12 cellular contexts compared by ENCODE assay signal in the genomic region with DNA sequence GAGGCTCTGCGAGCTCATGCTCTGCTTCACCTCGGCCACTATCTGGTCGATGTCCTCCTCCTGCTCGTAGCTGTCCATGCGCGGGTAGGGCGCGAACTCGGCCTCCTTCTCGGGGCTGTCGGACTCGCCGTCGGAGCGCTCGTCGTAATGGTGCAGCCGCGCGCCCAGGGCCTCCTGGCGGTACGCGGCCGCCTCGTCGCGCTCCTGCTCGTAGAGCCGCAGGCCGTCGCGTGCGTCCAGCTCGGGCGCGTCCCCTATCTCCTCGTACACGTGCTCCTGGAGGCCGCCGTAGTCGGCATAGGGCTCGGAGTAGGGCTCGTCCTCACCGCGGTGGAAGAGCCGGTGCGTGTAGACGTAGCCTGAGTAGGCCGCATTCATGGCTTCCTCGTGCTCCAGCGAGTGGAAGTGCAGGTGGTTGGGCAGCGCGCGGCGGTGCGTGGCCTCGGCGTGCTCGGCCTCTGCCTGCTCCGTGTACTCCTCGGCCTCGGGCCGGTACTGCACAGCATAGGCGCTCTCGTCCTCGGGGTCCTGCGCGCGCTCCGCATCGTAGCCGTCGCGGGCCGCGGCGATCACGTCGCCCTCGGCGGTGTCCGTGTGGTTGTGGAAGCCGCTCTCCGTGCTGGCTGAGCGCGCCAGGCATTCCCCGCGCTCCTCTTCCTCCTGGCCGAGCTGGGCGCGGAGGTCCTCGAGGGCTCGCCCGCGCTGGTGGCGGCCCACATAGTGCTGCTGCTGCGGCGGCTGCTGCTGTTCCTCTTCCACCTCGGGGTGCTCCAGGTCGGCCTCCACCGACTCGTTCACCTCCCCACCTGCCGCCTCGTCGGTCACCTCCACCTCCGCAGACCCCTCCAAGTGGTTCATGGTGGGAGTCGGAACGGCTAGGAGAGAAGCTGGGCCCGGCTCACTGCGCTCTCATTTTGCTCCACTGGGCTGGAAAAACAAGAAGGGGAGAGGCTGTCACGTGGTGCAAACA.
A peak's percentile ranks its signal among the peaks of the same experiment; 100 is the strongest.
DNase-seq lines count a peak whose midpoint lies in the region; ATAC-seq, FAIRE-seq and TF ChIP-seq lines count a peak whose summit lies in the region.
"Had no signal": no experiment of that assay in that cellular context is flagged by ENCODE, and none has a peak within 500 bp of the region (broad histone marks: within the 10 kb centered on the region; RNA-seq: fewer than 3 reads in every experiment).

No MANE protein-coding gene starts in this region.

- no peaks in the 10 kb centered on the region for H3K9me3 ChIP-seq in K562 (replicated peaks; ENCODE audit: control insufficient read depth, insufficient read depth, low read depth, low read length)

- peaks cover 7% of the 10 kb centered on the region for H3K9me3 Mint-ChIP-seq in neural crest cell
- no peaks in the 10 kb centered on the region for H3K9me3 Mint-ChIP-seq in WTC11
- H3K9me3 Mint-ChIP-seq: H9 had no signal

- no peaks in the 10 kb centered on the region for H4K20me1 ChIP-seq in K562 (replicated peaks; ENCODE audit: control insufficient read depth, insufficient read depth, low read length)
- H4K20me1 ChIP-seq: BLaER1 treated with 17β-estradiol and CSF1 and Interleukin-3, amounts not matched to agents 10 nM and 100 nM had no signal

- H3K36me3 Mint-ChIP-seq in neural crest cell (ENCODE audit: low read depth) = peaks cover 16% of the 10 kb centered on the region
- no peaks in the 10 kb centered on the region for H3K36me3 Mint-ChIP-seq in WTC11
- H3K36me3 Mint-ChIP-seq: CD4-positive, CD25-positive, alpha-beta regulatory T cell had no signal

- DNase-seq in activated gamma-delta T cell (lab: John Stamatoyannopoulos, UW) (peak; percentile 11), activated gamma-delta T cell treated with Interleukin-2 at 50 U/mL for 16 hours (no peak), K562 (ENCODE audit: extremely low read depth in 1 of 4, low spot score in 3 of 4) (no peak), neural crest cell (ENCODE audit: low read depth, low spot score) (no peak), occipital lobe (lab: John Stamatoyannopoulos, UW) (no peak), WTC11 (ENCODE audit: low spot score) (no peak)
- no peak for DNase-seq in stimulated activated CD4-positive, alpha-beta T cell treated with anti-CD3 and anti-CD28 coated beads, Interleukin-2, amount 100 ng/mL, for 48 hours
- DNase-seq: CD4-positive, CD25-positive, alpha-beta regulatory T cell; DMS 273 treated with DMSO at 0.1 percent for 48 hours; H9 had no signal

- in situ Hi-C loops in K562 (cut with MboI) = no loop called here

- ATAC-seq in K562 (no peak), WTC11 (no peak)

- CTCF ChIA-PET in K562 (lab: Yijun Ruan, JAX; ENCODE audit: low intra/inter-chr PET ratio) = no interaction called here
- CTCF ChIA-PET in WTC11 (lab: Charles Lee) = no interaction called here

- intact Hi-C loops in K562 (cut with micrococcal nuclease) = no loop called here

- peaks cover 33% of the 10 kb centered on the region for H3K4me1 Mint-ChIP-seq in neural crest cell
- H3K4me1 Mint-ChIP-seq in WTC11 = peaks cover 11% of the 10 kb centered on the region
- H3K4me1 Mint-ChIP-seq: CD4-positive, CD25-positive, alpha-beta regulatory T cell had no signal

- no peak for TF ChIP-seq POLR2A in K562 (conservative IDR thresholded peaks at IDR 0.05)

- no peak for TF ChIP-seq RAD21 in K562 (CRISPR knock-in tag; conservative IDR thresholded peaks at IDR 0.05 in 1 of 2, IDR thresholded peaks at IDR 0.05 in 1 of 2)

- WGBS in K562 (ENCODE audit: insufficient coverage, low coverage, missing lambda C conversion rate) = 28% methylated on average over 23 of the region's 111 CpGs

- H3K9me1 ChIP-seq in K562 (ENCODE audit: control insufficient read depth, insufficient read depth, low read length) = no peaks in the 10 kb centered on the region

- H2AFZ ChIP-seq in K562 (ENCODE audit: low read depth, low read length) = no peak overlapping the region

- H3K9ac ChIP-seq in K562 (ENCODE audit: insufficient read depth in 1 of 2, low read depth in 2 of 2, low read length in 2 of 2) = no peak overlapping the region
- H3K9ac ChIP-seq: BLaER1 treated with 17β-estradiol and CSF1 and Interleukin-3, amounts not matched to agents 10 nM and 100 nM had no signal

- H3K4me2 ChIP-seq in K562 (ENCODE audit: insufficient read depth, low read length) = no peak overlapping the region
- H3K4me2 ChIP-seq: BLaER1 treated with 17β-estradiol and CSF1 and Interleukin-3, amounts not matched to agents 10 nM and 100 nM had no signal

- no peak overlapping the region for H3K27ac ChIP-seq in K562 (ENCODE audit: extremely low read depth, low read depth, low read length)
- H3K27ac ChIP-seq: 22Rv1; BLaER1 treated with 17β-estradiol and CSF1 and Interleukin-3, amounts not matched to agents 10 nM and 100 nM had no signal

- H3K79me2 ChIP-seq in K562 (ENCODE audit: control insufficient read depth, insufficient read depth, low read length) = no peaks in the 10 kb centered on the region

- no peak for TF ChIP-seq EP300 in K562 (IDR thresholded peaks at IDR 0.05; ENCODE audit: low read length)

- BruUV-seq in K562 (replicated peaks; lab: Mats Ljungman, UMichigan) = no TSS peak

- H3K4me3 ChIP-seq in K562 = no peak overlapping the region

- H3K36me3 ChIP-seq in K562 (ENCODE audit: control insufficient read depth, insufficient read depth, low read length) = no peaks in the 10 kb centered on the region

- TF ChIP-seq CTCF in K562 (IDR thresholded peaks at IDR 0.05 in 2 of 3, conservative IDR thresholded peaks at IDR 0.05 in 1 of 3; ENCODE audit: insufficient read depth in 2 of 3, low read depth in 1 of 3, low read length in 3 of 3) (no peak), neural crest cell (conservative IDR thresholded peaks at IDR 0.05) (no peak), WTC11 (IDR thresholded peaks at IDR 0.05) (no peak)

- H3K27me3 Mint-ChIP-seq in neural crest cell (ENCODE audit: low read depth) (no peaks in the 10 kb centered on the region), WTC11 (ENCODE audit: low read depth) (no peaks in the 10 kb centered on the region)
- H3K27me3 Mint-ChIP-seq: CD4-positive, CD25-positive, alpha-beta regulatory T cell had no signal

- H3K27ac Mint-ChIP-seq in neural crest cell (ENCODE audit: unreplicated experiment) (peak overlapping the region; percentile 44), WTC11 (no peak overlapping the region)
- H3K27ac Mint-ChIP-seq: CD4-positive, CD25-positive, alpha-beta regulatory T cell; H9 had no signal

- H3K4me1 ChIP-seq in K562 (replicated peaks in 1 of 2; ENCODE audit: control insufficient read depth in 2 of 2, insufficient read depth in 2 of 2, low read length in 2 of 2) = no peaks in the 10 kb centered on the region

- no peak for FAIRE-seq in K562 (lab: Jason Lieb, UNC)

- H3K27me3 ChIP-seq in K562 (ENCODE audit: control insufficient read depth in 2 of 2, insufficient read depth in 2 of 2, low read length in 2 of 2) = peaks cover 0 to 14% of the 10 kb centered on the region in 2 experiments; a peak in 2 of 5 replicates
- H3K27me3 ChIP-seq: BLaER1 treated with 17β-estradiol and CSF1 and Interleukin-3, amounts not matched to agents 10 nM and 100 nM had no signal

- POLR2A ChIA-PET in K562 (lab: Yijun Ruan, JAX) = no interaction called here
- POLR2A ChIA-PET in WTC11 (lab: Charles Lee) = no interaction called here

- no peak overlapping the region for H3K4me3 Mint-ChIP-seq in neural crest cell
- H3K4me3 Mint-ChIP-seq in WTC11 = no peak overlapping the region
- H3K4me3 Mint-ChIP-seq: CD4-positive, CD25-positive, alpha-beta regulatory T cell; H9 had no signal

TF ChIP-seq in K562, 482 proteins besides CTCF, POLR2A, EP300 and RAD21 (continues in another document):
- no peak for TF ChIP-seq ZNF512 (tag; IDR thresholded peaks at IDR 0.05)

TF ChIP-seq in WTC11, 78 proteins besides CTCF, POLR2A, EP300 and RAD21 (continues in another document):
- TF ChIP-seq, protein P1, sequence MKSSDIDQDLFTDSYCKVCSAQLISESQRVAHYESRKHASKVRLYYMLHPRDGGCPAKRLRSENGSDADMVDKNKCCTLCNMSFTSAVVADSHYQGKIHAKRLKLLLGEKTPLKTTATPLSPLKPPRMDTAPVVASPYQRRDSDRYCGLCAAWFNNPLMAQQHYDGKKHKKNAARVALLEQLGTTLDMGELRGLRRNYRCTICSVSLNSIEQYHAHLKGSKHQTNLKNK (CRISPR knock-in tag; IDR thresholded peaks at IDR 0.05) = no peak
- TF ChIP-seq OVOL2 (CRISPR knock-in tag; IDR thresholded peaks at IDR 0.05; ENCODE audit: borderline replicate concordance) (no peak), ATF3 (CRISPR knock-in tag; conservative IDR thresholded peaks at IDR 0.05) (no peak), CREM (CRISPR knock-in tag; IDR thresholded peaks at IDR 0.05) (no peak), SMAD4 (CRISPR knock-in tag; IDR thresholded peaks at IDR 0.05) (no peak), CBFB (CRISPR knock-in tag; IDR thresholded peaks at IDR 0.05; ENCODE audit: low read depth) (no peak), GTF2I (CRISPR knock-in tag; conservative IDR thresholded peaks at IDR 0.05) (no peak), TCF7 (CRISPR knock-in tag; IDR thresholded peaks at IDR 0.05; ENCODE audit: low read depth) (no peak), ELF4 (CRISPR knock-in tag; IDR thresholded peaks at IDR 0.05; ENCODE audit: low read depth) (no peak)
- TF ChIP-seq, protein P2, sequence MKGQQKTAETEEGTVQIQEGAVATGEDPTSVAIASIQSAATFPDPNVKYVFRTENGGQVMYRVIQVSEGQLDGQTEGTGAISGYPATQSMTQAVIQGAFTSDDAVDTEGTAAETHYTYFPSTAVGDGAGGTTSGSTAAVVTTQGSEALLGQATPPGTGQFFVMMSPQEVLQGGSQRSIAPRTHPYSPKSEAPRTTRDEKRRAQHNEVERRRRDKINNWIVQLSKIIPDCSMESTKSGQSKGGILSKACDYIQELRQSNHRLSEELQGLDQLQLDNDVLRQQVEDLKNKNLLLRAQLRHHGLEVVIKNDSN (CRISPR knock-in tag; IDR thresholded peaks at IDR 0.05) = no peak
